ENCODE assay signal across 19 cellular contexts in genomic region chr6:4010035-4010434, GRCh38.
DNase-seq lines count a peak whose midpoint lies in the region; ATAC-seq, FAIRE-seq and TF ChIP-seq lines count a peak whose summit lies in the region.
"Had no signal": no experiment of that assay in that cellular context is flagged by ENCODE, and none has a peak within 500 bp of the region (broad histone marks: within the 10 kb centered on the region; RNA-seq: fewer than 3 reads in every experiment).

No MANE protein-coding gene starts in this region.

- peak overlapping the region; percentile 73 for H3K27ac Mint-ChIP-seq in T-helper 2 cell treated with Interferon-gamma antibody and Interleukin-4, amounts not matched to agents 5 μg/mL and 100 μg/mL, for 36 hours

- H2AFZ ChIP-seq in HepG2 (ENCODE audit: low read length), result no peak overlapping the region

- peaks cover 38% of the 10 kb centered on the region for H3K36me3 Mint-ChIP-seq in T-helper 2 cell treated with Interferon-gamma antibody and Interleukin-4, amounts not matched to agents 5 μg/mL and 100 μg/mL, for 36 hours (ENCODE audit: low read depth)

- intact Hi-C loops in HepG2 (cut with micrococcal nuclease; ENCODE audit: unreplicated experiment) (no loop called here), right lobe of liver (cut with DNase I) (no loop called here), uterus (cut with DNase I; ENCODE audit: low total_unique reads) (no loop called here)

- H3K4me2 ChIP-seq in HepG2 (ENCODE audit: low read depth, low read length), result no peak overlapping the region

- no peak for TF ChIP-seq RAD21 in HepG2 (CRISPR knock-in tag; IDR thresholded peaks at IDR 0.05)

- no peak overlapping the region for H3K4me3 ChIP-seq in HepG2 (replicated peaks in 1 of 3; ENCODE audit: insufficient read depth in 1 of 3, low read depth in 2 of 3, low read length in 3 of 3)
- no peak overlapping the region for H3K4me3 ChIP-seq in right lobe of liver
- no peak overlapping the region for H3K4me3 ChIP-seq in uterus
- H3K4me3 ChIP-seq: colonic mucosa had no signal

- no TSS peak for BruUV-seq in HepG2 (replicated peaks; lab: Mats Ljungman, UMichigan)

- POLR2A ChIA-PET in HepG2 (lab: Yijun Ruan, JAX), result interaction anchor here (0.7 to 2.0 kb wide), 2 partner anchors 9 to 11 kb away, joined by 3 to 14 read pairs; a partner anchor contains a TSS

- H3K36me3 ChIP-seq in HepG2 (replicated peaks in 1 of 2; ENCODE audit: control insufficient read depth in 1 of 2, insufficient read depth in 2 of 2, low read length in 2 of 2) (peaks cover 0 to 5% of the 10 kb centered on the region in 2 experiments; a peak in 2 of 5 replicates), right lobe of liver (no peaks in the 10 kb centered on the region), uterus (no peaks in the 10 kb centered on the region)
- H3K36me3 ChIP-seq: colonic mucosa had no signal

- no peaks in the 10 kb centered on the region; the same call in 1 of the 2 replicates for H4K20me1 ChIP-seq in HepG2 (ENCODE audit: insufficient read depth, low read length)

- TF ChIP-seq CTCF in HepG2 (CRISPR knock-in tag; IDR thresholded peaks at IDR 0.05) (no peak), right lobe of liver (IDR thresholded peaks at IDR 0.05) (no peak), uterus (IDR thresholded peaks at IDR 0.05) (no peak)

- in situ Hi-C loops in HepG2 (cut with HindIII; ENCODE audit: extremely low pct_ligation_motif_present, low pct_unique_long_range_greater_than_20kb), result no loop called here

- CTCF ChIA-PET in HepG2 (lab: Yijun Ruan, JAX; ENCODE audit: low intra/inter-chr PET ratio, low total read pairs), result no interaction called here

- H3K4me1 Mint-ChIP-seq in T-helper 2 cell treated with Interferon-gamma antibody and Interleukin-4, amounts not matched to agents 5 μg/mL and 100 μg/mL, for 36 hours (ENCODE audit: low read depth), result peaks cover 53% of the 10 kb centered on the region

- no peak for ATAC-seq in HepG2
- ATAC-seq in right lobe of liver, result no peak

- TF ChIP-seq EP300 in HepG2 (IDR thresholded peaks at IDR 0.05; ENCODE audit: low read depth in 2 of 2, low read length in 2 of 2), result no peak
- no peak for TF ChIP-seq EP300 in HepG2 (CRISPR knock-in tag; IDR thresholded peaks at IDR 0.05; ENCODE audit: borderline replicate concordance)

- no peaks in the 10 kb centered on the region; a peak in 1 of 5 replicates for H3K27me3 ChIP-seq in HepG2 (ENCODE audit: control insufficient read depth in 1 of 2, insufficient read depth in 2 of 2, low read length in 2 of 2)
- H3K27me3 ChIP-seq in right lobe of liver, result no peaks in the 10 kb centered on the region
- H3K27me3 ChIP-seq in uterus, result no peaks in the 10 kb centered on the region
- H3K27me3 ChIP-seq: colonic mucosa had no signal

- peak overlapping the region; percentile 42 for H3K4me3 Mint-ChIP-seq in T-helper 2 cell treated with Interferon-gamma antibody and Interleukin-4, amounts not matched to agents 5 μg/mL and 100 μg/mL, for 36 hours
- H3K4me3 Mint-ChIP-seq: brain had no signal

- H3K27ac ChIP-seq in HepG2 (ENCODE audit: extremely low read length, insufficient read depth, low read length) (peak overlapping the region; percentile 50), right lobe of liver (peak overlapping the region in 1 of 3 donors; percentile 41), epithelial cell of prostate (peak overlapping the region; percentile 38), uterus (no peak overlapping the region)
- H3K27ac ChIP-seq: colonic mucosa, WERI-Rb-1 had no signal

- H3K9ac ChIP-seq in HepG2 (ENCODE audit: insufficient read depth, low read depth, low read length), result no peak overlapping the region

- TF ChIP-seq POLR2A in HepG2 (IDR thresholded peaks at IDR 0.05; ENCODE audit: insufficient read depth in 1 of 2, low read depth in 2 of 2, low read length in 2 of 2) (no peak), right lobe of liver (IDR thresholded peaks at IDR 0.05) (no peak), uterus (IDR thresholded peaks at IDR 0.05) (no peak)

- peaks cover 3% of the 10 kb centered on the region for H3K9me3 Mint-ChIP-seq in T-helper 2 cell treated with Interferon-gamma antibody and Interleukin-4, amounts not matched to agents 5 μg/mL and 100 μg/mL, for 36 hours

- WGBS in HepG2 (ENCODE audit: low lambda C conversion rate), result 81% methylated on average over 2 of the region's 2 CpGs
- 41% methylated on average over 2 of the region's 2 CpGs for WGBS in right lobe of liver (ENCODE audit: insufficient coverage, low coverage, low lambda C conversion rate, missing lambda C conversion rate)

- H3K9me3 ChIP-seq in HepG2 (ENCODE audit: low read length) (no peaks in the 10 kb centered on the region), right lobe of liver (no peaks in the 10 kb centered on the region), uterus (no peaks in the 10 kb centered on the region)
- H3K9me3 ChIP-seq: colonic mucosa had no signal

- H3K4me1 ChIP-seq in HepG2 (ENCODE audit: insufficient read depth, low read length) (peaks cover 31% of the 10 kb centered on the region), right lobe of liver (peaks cover 0 to 24% (median 3%) of the 10 kb centered on the region in 4 donors), uterus (no peaks in the 10 kb centered on the region)

- peaks cover 36% of the 10 kb centered on the region for H3K79me2 ChIP-seq in HepG2 (ENCODE audit: insufficient read depth, low read length)

- H3K27me3 Mint-ChIP-seq in T-helper 2 cell treated with Interferon-gamma antibody and Interleukin-4, amounts not matched to agents 5 μg/mL and 100 μg/mL, for 36 hours (ENCODE audit: low read depth), result no peaks in the 10 kb centered on the region
- H3K27me3 Mint-ChIP-seq: B cell, brain had no signal

- no peak for DNase-seq in T-helper 2 cell treated with Interferon-gamma antibody and Interleukin-4, amounts not matched to agents 5 μg/mL and 100 μg/mL, for 36 hours (ENCODE audit: low spot score)
- DNase-seq in T-helper 2 cell (no peak), HepG2 (ENCODE audit: low spot score) (no peak), right lobe of liver (no peak), epithelial cell of prostate (ENCODE audit: low read depth, low spot score) (no peak), cerebellum (ENCODE audit: low spot score) (no peak), uterus (no peak), NCI-H2081 (lab: John Stamatoyannopoulos, UW) (no peak)
- DNase-seq: Calu3, colonic mucosa, Karpas-422, NCI-H1694 treated with DMSO at 0.1 percent for 48 hours, NCI-H2227 treated with DMSO at 0.1 percent for 48 hours, NCI-H82, SHP77 treated with DMSO at 0.1 percent for 48 hours, WERI-Rb-1 had no signal

- FAIRE-seq in HepG2 (lab: Jason Lieb, UNC), result no peak
- FAIRE-seq: A204.1 had no signal

TF ChIP-seq in HepG2, 621 proteins besides CTCF, POLR2A, EP300 and RAD21:
- TF ChIP-seq SMARCC2 (IDR thresholded peaks at IDR 0.05) (no peak), NCOA5 (CRISPR knock-in tag; IDR thresholded peaks at IDR 0.05) (no peak), YEATS2 (CRISPR knock-in tag; IDR thresholded peaks at IDR 0.05; ENCODE audit: borderline replicate concordance) (0 out of 2 replicates have a peak, but pooled peaks have one; percentile 3)

Comparison
In these comparisons a context has a peak if more than half of its experiments do, and no peak if none do; other contexts are left out.
1. H3K27ac ChIP-seq: peak in HepG2 (single experiment) and epithelial cell of prostate (single experiment); none in uterus (0 of 2).